In the genomic region with DNA sequence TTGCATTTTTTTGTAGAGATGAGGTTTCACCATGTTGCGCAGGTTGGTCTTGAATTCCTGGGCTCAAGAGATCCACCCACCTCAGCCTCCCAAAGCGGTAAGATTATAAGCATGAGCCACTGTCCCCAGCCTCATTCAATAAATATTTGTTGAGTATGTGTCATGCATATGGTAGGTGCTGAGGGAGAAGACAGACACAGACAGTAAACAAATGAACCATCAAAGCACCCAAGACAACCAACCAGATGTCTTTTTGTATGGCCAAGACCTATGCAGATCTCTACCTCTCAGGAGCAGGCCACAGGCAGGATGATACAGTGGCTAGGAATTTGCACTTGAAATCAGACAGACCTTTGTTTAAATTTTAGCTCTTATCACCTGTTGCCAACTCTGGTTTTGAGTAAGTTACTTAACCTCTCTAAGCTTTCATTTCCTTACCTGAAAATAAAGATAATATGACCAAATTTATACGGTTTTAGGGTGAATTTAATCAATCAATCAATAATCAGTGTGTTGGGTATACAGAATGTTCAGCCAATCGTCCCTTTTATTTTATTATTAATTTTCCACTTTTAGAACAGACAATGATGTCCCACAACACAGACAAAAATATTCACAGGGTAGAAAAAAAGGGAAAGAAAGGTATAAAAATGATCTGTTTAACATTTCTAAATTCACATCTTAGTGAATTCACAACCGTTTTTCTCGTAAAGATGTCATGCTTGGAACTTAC, we compare ENCODE assay signal across 8 cellular contexts.
DNase-seq lines count a peak whose midpoint lies in the region; ATAC-seq, FAIRE-seq and TF ChIP-seq lines count a peak whose summit lies in the region.

No MANE protein-coding gene starts in this region.

- CTCF ChIA-PET in HEK293T (lab: Yijun Ruan, JAX) = no interaction called here

- WGBS in HUES64 = 84% methylated on average over 3 of the region's 6 CpGs
- 46 to 50% methylated on average over 6 of the region's 6 CpGs for WGBS in body of pancreas, 2 donors

- peaks cover 0 to 2% (median 0%) of the 10 kb centered on the region in 7 donors for H3K9me3 Mint-ChIP-seq in CD14-positive monocyte
- H3K9me3 Mint-ChIP-seq in memory B cell = no peaks in the 10 kb centered on the region

- TF ChIP-seq POLR2A in body of pancreas (IDR thresholded peaks at IDR 0.05) = no peak

- peak overlapping the region; percentile 0 for H3K9ac ChIP-seq in HUES64 (ENCODE audit: low read depth, low read length)

- H3K4me1 ChIP-seq in HUES64 (ENCODE audit: insufficient read depth, low read length) (peaks cover 20% of the 10 kb centered on the region), body of pancreas (peaks cover 39% of the 10 kb centered on the region)

- H3K36me3 ChIP-seq in HUES64 (ENCODE audit: insufficient read depth, low read length) (peaks cover 3% of the 10 kb centered on the region; the same call in 1 of the 2 replicates), body of pancreas (replicated peaks in 1 of 2; ENCODE audit: insufficient read depth in 1 of 2, low read depth in 2 of 2) (no peaks in the 10 kb centered on the region)

- TF ChIP-seq CTCF in CD14-positive monocyte (IDR thresholded peaks at IDR 0.05) = no peak
- TF ChIP-seq CTCF in body of pancreas (IDR thresholded peaks at IDR 0.05) = no peak

- ATAC-seq in body of pancreas = peak; percentile 47
- no peak for ATAC-seq in memory B cell (ENCODE audit: low read depth)

- no peak for FAIRE-seq in frontal cortex (lab: Jason Lieb, UNC)

- no peaks in the 10 kb centered on the region for H3K27me3 ChIP-seq in HUES64 (ENCODE audit: insufficient read depth, low read length)
- H3K27me3 ChIP-seq in body of pancreas = no peaks in the 10 kb centered on the region

- H3K4me3 Mint-ChIP-seq in CD14-positive monocyte = no peak overlapping the region
- H3K4me3 Mint-ChIP-seq in memory B cell = no peak overlapping the region

- H3K27me3 Mint-ChIP-seq in CD14-positive monocyte (ENCODE audit: low read depth in 3 of 3) (peaks cover 0 to 2% (median 0%) of the 10 kb centered on the region in 3 donors), memory B cell (no peaks in the 10 kb centered on the region)

- DNase-seq in CD14-positive monocyte (ENCODE audit: low spot score) (no peak), body of pancreas (no peak), memory B cell (ENCODE audit: low spot score in 2 of 2) (no peak), CD1c-positive myeloid dendritic cell (ENCODE audit: extremely low spot score) (no peak), HEK293T (ENCODE audit: extremely low spot score) (no peak), frontal cortex (ENCODE audit: low spot score in 2 of 2) (no peak)
- no peak for DNase-seq in activated T-cell treated with anti-CD3 and anti-CD28 coated beads, Interleukin-2, amount 50 U/mL, for 1 hour

- peak overlapping the region; percentile 43 to 80 (median 66) for H3K27ac Mint-ChIP-seq in CD14-positive monocyte
- H3K27ac Mint-ChIP-seq in memory B cell = peak overlapping the region; percentile 58

- H3K4me3 ChIP-seq in HUES64 (ENCODE audit: low read length) (no peak overlapping the region), body of pancreas (no peak overlapping the region)

- H3K36me3 Mint-ChIP-seq in CD14-positive monocyte (peaks cover 4 to 15% of the 10 kb centered on the region in 2 donors), memory B cell (peaks cover 9% of the 10 kb centered on the region)

- POLR2A ChIA-PET in HEK293T (lab: Yijun Ruan, JAX) = no interaction called here

- H3K27ac ChIP-seq in HUES64 (ENCODE audit: low read depth, low read length) (peak overlapping the region; percentile 56), body of pancreas (peak overlapping the region; percentile 40 to 79 (median 68))

- intact Hi-C loops in CD14-positive monocyte (cut with micrococcal nuclease) = no loop called here
- intact Hi-C loops in body of pancreas (cut with DNase I) = no loop called here

- H3K4me1 Mint-ChIP-seq in CD14-positive monocyte (peaks cover 12% of the 10 kb centered on the region), memory B cell (peaks cover 16% of the 10 kb centered on the region)

- H3K9me3 ChIP-seq in HUES64 (ENCODE audit: insufficient read depth, low read depth, low read length) (peaks cover 10% of the 10 kb centered on the region), body of pancreas (no peaks in the 10 kb centered on the region)

TF ChIP-seq in HEK293T, 16 proteins besides CTCF, POLR2A, EP300 and RAD21:
- no peak for TF ChIP-seq SP1 (IDR thresholded peaks at IDR 0.05)
- no peak for TF ChIP-seq L3MBTL2 (conservative IDR thresholded peaks at IDR 0.05)
- TF ChIP-seq SUZ12 (IDR thresholded peaks at IDR 0.05) = no peak
- TF ChIP-seq HDGF (IDR thresholded peaks at IDR 0.05; ENCODE audit: borderline replicate concordance) = no peak
- no peak for TF ChIP-seq ELF4 (IDR thresholded peaks at IDR 0.05)
- no peak for TF ChIP-seq NFRKB (IDR thresholded peaks at IDR 0.05)
